Comparison of ENCODE assay signal across 14 cellular contexts in the genomic region with DNA sequence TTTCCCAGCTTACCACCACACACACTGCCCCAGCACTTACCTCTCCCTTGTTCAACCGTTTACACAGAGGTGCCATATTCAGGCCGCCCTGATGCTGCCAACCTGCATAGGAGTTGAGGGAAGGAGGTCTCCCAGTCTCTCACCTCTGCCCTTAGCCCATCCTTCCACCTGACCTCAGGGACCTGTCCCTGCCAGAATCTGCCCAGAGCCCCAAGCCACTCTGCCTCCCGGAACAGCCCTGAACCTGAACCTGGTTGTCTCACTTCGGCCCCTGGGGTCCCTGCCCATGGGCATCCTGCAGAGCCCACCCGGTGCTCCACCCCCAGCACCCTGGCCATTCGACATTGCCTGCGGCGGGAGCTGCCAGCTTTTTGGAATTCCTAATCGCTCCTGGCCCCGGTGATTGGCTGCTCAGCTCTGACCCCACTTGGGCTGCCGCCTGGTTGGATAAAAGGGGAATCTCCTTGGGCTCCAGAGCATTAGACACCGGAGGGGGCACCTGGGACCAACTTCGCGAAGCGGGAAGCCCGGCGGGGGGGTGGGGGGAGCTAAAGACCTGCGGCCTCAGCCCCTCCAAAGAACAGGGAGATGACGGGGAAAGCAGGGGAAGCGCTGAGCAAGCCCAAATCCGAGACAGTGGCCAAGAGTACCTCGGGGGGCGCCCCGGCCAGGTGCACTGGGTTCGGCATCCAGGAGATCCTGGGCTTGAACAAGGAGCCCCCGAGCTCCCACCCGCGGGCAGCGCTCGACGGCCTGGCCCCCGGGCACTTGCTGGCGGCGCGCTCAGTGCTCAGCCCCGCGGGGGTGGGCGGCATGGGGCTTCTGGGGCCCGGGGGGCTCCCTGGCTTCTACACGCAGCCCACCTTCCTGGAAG. TPM values are rescaled to one million over a fixed set of nuclear protein-coding genes. Genes with fewer than 3 reads are reported as not detected.
DNase-seq lines count a peak whose midpoint lies in the region; ATAC-seq, FAIRE-seq and TF ChIP-seq lines count a peak whose summit lies in the region.
"Had no signal": no experiment of that assay in that cellular context is flagged by ENCODE, and none has a peak within 500 bp of the region (broad histone marks: within the 10 kb centered on the region; RNA-seq: fewer than 3 reads in every experiment).

A gene (plus strand): TSS at position 476 of the 874 bp plus-strand sequence. CDS start 113 bp downstream, at position 589.

- H3K9me3 Mint-ChIP-seq in activated T-cell treated with anti-CD3 and anti-CD28 coated beads, Interleukin-2, amount 50 U/mL, for 72 hours = no peaks in the 10 kb centered on the region

- H3K4me3 ChIP-seq in bronchial epithelial cell (ENCODE audit: low read depth, low read length) = no peak within 1 kb of the TSS
- no peak within 1 kb of the TSS for H3K4me3 ChIP-seq in mesendoderm (ENCODE audit: low read length)
- peak within 1 kb of the TSS; percentile 33 for H3K4me3 ChIP-seq in suprapubic skin
- H3K4me3 ChIP-seq: SJSA1 had no signal

- peaks cover 57% of the 10 kb centered on the region for H3K27me3 ChIP-seq in bronchial epithelial cell (ENCODE audit: control insufficient read depth, insufficient read depth, low read length)
- H3K27me3 ChIP-seq in mesendoderm (ENCODE audit: insufficient read depth, low read length, poor library complexity) = peaks cover 62% of the 10 kb centered on the region
- peaks cover 76% of the 10 kb centered on the region for H3K27me3 ChIP-seq in suprapubic skin

- no peak within 1 kb of the TSS for H2AK5ac ChIP-seq in mesendoderm (ENCODE audit: low read length)

- H3K4me1 ChIP-seq in mesendoderm (ENCODE audit: control insufficient read depth, low read depth, low read length) (no peaks in the 10 kb centered on the region), suprapubic skin (peaks cover 26% of the 10 kb centered on the region)
- H3K4me1 ChIP-seq: SJSA1 had no signal

- H4K8ac ChIP-seq in mesendoderm (ENCODE audit: low read depth, low read length) = no peak within 1 kb of the TSS

- peaks cover 27% of the 10 kb centered on the region for H3K4me1 Mint-ChIP-seq in activated T-cell treated with anti-CD3 and anti-CD28 coated beads, Interleukin-2, amount 50 U/mL, for 72 hours (ENCODE audit: low read depth)

- TF ChIP-seq POLR2A in suprapubic skin (IDR thresholded peaks at IDR 0.05) = no peak

- peak; percentile 13 for FAIRE-seq in bronchial epithelial cell (lab: Jason Lieb, UNC)

- H3K36me3 Mint-ChIP-seq in activated T-cell treated with anti-CD3 and anti-CD28 coated beads, Interleukin-2, amount 50 U/mL, for 72 hours (ENCODE audit: insufficient read depth in 2 of 2) = peaks cover 0 to 3% of the 10 kb centered on the region in 2 donors

- no peak within 1 kb of the TSS for H3K27ac Mint-ChIP-seq in activated T-cell treated with anti-CD3 and anti-CD28 coated beads, Interleukin-2, amount 50 U/mL, for 72 hours

- H3K79me2 ChIP-seq in mesendoderm (ENCODE audit: control insufficient read depth, insufficient read depth, low read length) = no peaks in the 10 kb centered on the region

- ATAC-seq in activated T-cell treated with anti-CD3 and anti-CD28 coated beads, Interleukin-2, amount 50 U/mL, for 72 hours (replicated peaks in 1 of 2) = no peak
- ATAC-seq in HG03095 (IDR thresholded peaks at IDR 0.05; ENCODE audit: unreplicated experiment) (no peak), GM18867 (IDR thresholded peaks at IDR 0.05; ENCODE audit: unreplicated experiment) (no peak)

- H3K18ac ChIP-seq in mesendoderm (ENCODE audit: low read length) = no peak within 1 kb of the TSS

- peak within 1 kb of the TSS; percentile 76 to 81 for H3K4me3 Mint-ChIP-seq in activated T-cell treated with anti-CD3 and anti-CD28 coated beads, Interleukin-2, amount 50 U/mL, for 72 hours

- TF ChIP-seq CTCF in bronchial epithelial cell (IDR thresholded peaks at IDR 0.05; ENCODE audit: insufficient read depth, low read length, severe bottlenecking) = no peak
- no peak for TF ChIP-seq CTCF in suprapubic skin (IDR thresholded peaks at IDR 0.05)

- H3K27ac ChIP-seq in mesendoderm (ENCODE audit: low read depth, low read length) (no peak within 1 kb of the TSS), suprapubic skin (no peak within 1 kb of the TSS)
- H3K27ac ChIP-seq: SJSA1 had no signal

- peaks cover 73% of the 10 kb centered on the region for H3K27me3 Mint-ChIP-seq in activated T-cell treated with anti-CD3 and anti-CD28 coated beads, Interleukin-2, amount 50 U/mL, for 72 hours (ENCODE audit: low read depth)

- H2BK5ac ChIP-seq in mesendoderm (ENCODE audit: low read length) = no peak within 1 kb of the TSS

- H3K9ac ChIP-seq in mesendoderm (ENCODE audit: low read length) = no peak within 1 kb of the TSS

- WGBS in mesendoderm (ENCODE audit: extremely low coverage, insufficient coverage, low lambda C conversion rate) = no CpG with 5 or more reads among the region's 40 CpGs
- 30% methylated on average over 8 of the region's 40 CpGs for WGBS in suprapubic skin

- no peak within 1 kb of the TSS for H4K5ac ChIP-seq in mesendoderm (ENCODE audit: low read length)

- H3K56ac ChIP-seq in mesendoderm (ENCODE audit: low read length) = peak within 1 kb of the TSS; percentile 25

- no peak within 1 kb of the TSS for H3K4ac ChIP-seq in mesendoderm (ENCODE audit: low read depth, low read length)

- no peak for DNase-seq in activated T-cell treated with anti-CD3 and anti-CD28 coated beads, Interleukin-2, amount 50 U/mL, for 72 hours
- DNase-seq in activated T-cell treated with anti-CD3 and anti-CD28 coated beads for 4 hours (no peak), bronchial epithelial cell (ENCODE audit: low read depth) (no peak), mesendoderm (peak; percentile 50), suprapubic skin (ENCODE audit: low spot score in 2 of 2) (no peak)
- no peak for DNase-seq in activated CD4-positive, alpha-beta T cell treated with anti-CD3 and anti-CD28 coated beads, Interleukin-2, amount 50 U/mL, for 1 hour
- DNase-seq: amygdala, GOT3, Karpas-422, NCI-H2227 treated with DMSO at 0.1 percent for 48 hours had no signal

- H3K36me3 ChIP-seq in bronchial epithelial cell (ENCODE audit: control insufficient read depth, insufficient read depth, low read length) = no peaks in the 10 kb centered on the region
- H3K36me3 ChIP-seq in mesendoderm (ENCODE audit: control insufficient read depth, insufficient read depth, low read length) = no peaks in the 10 kb centered on the region
- no peaks in the 10 kb centered on the region for H3K36me3 ChIP-seq in suprapubic skin
- H3K36me3 ChIP-seq: SJSA1 had no signal

- no peaks in the 10 kb centered on the region for H3K9me3 ChIP-seq in suprapubic skin
- H3K9me3 ChIP-seq: SJSA1 had no signal

- no peak within 1 kb of the TSS for H2BK120ac ChIP-seq in mesendoderm (ENCODE audit: low read depth, low read length)

- H3K79me1 ChIP-seq in mesendoderm (ENCODE audit: low read length) = no peaks in the 10 kb centered on the region

- H2BK15ac ChIP-seq in mesendoderm (replicated peaks; ENCODE audit: low read depth) = no peak within 1 kb of the TSS

- H3K4me2 ChIP-seq in mesendoderm (ENCODE audit: low read length) = peak within 1 kb of the TSS; percentile 75

- no peak for TF ChIP-seq EP300 in suprapubic skin (IDR thresholded peaks at IDR 0.05)

- no peak within 1 kb of the TSS for H3K23ac ChIP-seq in mesendoderm (ENCODE audit: low read length)

RNA-seq across cellular contexts. Expression of the gene that starts here (rescaled TPM):
- total RNA-seq in activated T-cell treated with anti-CD3 and anti-CD28 coated beads, Interleukin-2, amount 50 U/mL, for 72 hours = not detected
- total RNA-seq in bronchial epithelial cell (not detected in 2 replicates), suprapubic skin (not detected)
- 0.08 TPM for polyA plus RNA-seq in mesendoderm (2013, experiment 1 of 2)
- 0.04 TPM for polyA plus RNA-seq in mesendoderm (2013, experiment 2 of 2)
- total RNA-seq: omental fat pad, SJSA1 had no signal
